19 cellular contexts compared by ENCODE assay signal in genomic region chr13:109712187-109712601, GRCh38.
"Had no signal": no experiment of that assay in that cellular context is flagged by ENCODE, and none has a peak within 500 bp of the region (broad histone marks: within the 10 kb centered on the region; RNA-seq: fewer than 3 reads in every experiment).

No MANE protein-coding gene starts in this region.

- H3K27ac Mint-ChIP-seq: activated naive CD4-positive, alpha-beta T cell treated with anti-CD3 and anti-CD28 coated beads, Interleukin-2, amount 50 U/mL, for 72 hours; mesothelial cell of epicardium; stimulated activated naive CD8-positive, alpha-beta T cell treated with anti-CD3 and anti-CD28 coated beads, Interleukin-15, Interleukin-2, amounts not matched to agents 100 ng/mL and 50 ng/mL, for 24 hours; T-cell had no signal

- H3K27ac ChIP-seq: breast epithelium, coronary artery, lower lobe of right lung, prostate gland, skin epidermis, tibial nerve had no signal

- H3K36me3 ChIP-seq: adrenal gland, breast epithelium, lower lobe of right lung, prostate gland, tibial nerve had no signal

- H3K4me3 ChIP-seq: adrenal gland, breast epithelium, coronary artery, lower lobe of right lung, prostate gland, skin epidermis, tibial nerve had no signal

- H3K36me3 Mint-ChIP-seq: activated naive CD4-positive, alpha-beta T cell treated with anti-CD3 and anti-CD28 coated beads, Interleukin-2, amount 50 U/mL, for 72 hours; mesothelial cell of epicardium; T-cell had no signal

- DNase-seq: activated CD4-positive, alpha-beta T cell treated with anti-CD3 and anti-CD28 coated beads for 1 hour; activated gamma-delta T cell; adrenal gland; erythroblast; head of caudate nucleus; kidney; lower lobe of right lung; right cardiac atrium; stimulated activated CD4-positive, alpha-beta T cell treated with anti-CD3 and anti-CD28 coated beads, Interleukin-15, amount 100 ng/mL, for 24 hours; stimulated activated CD4-positive, alpha-beta T cell treated with anti-CD3 and anti-CD28 coated beads, Interleukin-2, amount 100 ng/mL, for 48 hours; T-cell had no signal

- H3K27me3 ChIP-seq: adrenal gland, breast epithelium, tibial nerve had no signal

- H3K9me3 Mint-ChIP-seq: activated naive CD4-positive, alpha-beta T cell treated with anti-CD3 and anti-CD28 coated beads, Interleukin-2, amount 50 U/mL, for 72 hours; stimulated activated naive CD8-positive, alpha-beta T cell treated with anti-CD3 and anti-CD28 coated beads, Interleukin-15, Interleukin-2, amounts not matched to agents 100 ng/mL and 50 ng/mL, for 24 hours; T-cell had no signal

- H3K4me3 Mint-ChIP-seq: mesothelial cell of epicardium; stimulated activated naive CD8-positive, alpha-beta T cell treated with anti-CD3 and anti-CD28 coated beads, Interleukin-15, Interleukin-2, amounts not matched to agents 100 ng/mL and 50 ng/mL, for 24 hours; T-cell had no signal

- ATAC-seq: activated naive CD4-positive, alpha-beta T cell treated with anti-CD3 and anti-CD28 coated beads, Interleukin-2, amount 50 U/mL, for 72 hours; lower lobe of right lung; right cardiac atrium; T-cell had no signal

- H3K4me1 ChIP-seq: breast epithelium, lower lobe of right lung, prostate gland, tibial nerve had no signal

- H3K9me3 ChIP-seq: adrenal gland, breast epithelium, lower lobe of right lung, prostate gland, tibial nerve had no signal
